Comparison of ENCODE assay signal across 1 cellular context in the genomic region with DNA sequence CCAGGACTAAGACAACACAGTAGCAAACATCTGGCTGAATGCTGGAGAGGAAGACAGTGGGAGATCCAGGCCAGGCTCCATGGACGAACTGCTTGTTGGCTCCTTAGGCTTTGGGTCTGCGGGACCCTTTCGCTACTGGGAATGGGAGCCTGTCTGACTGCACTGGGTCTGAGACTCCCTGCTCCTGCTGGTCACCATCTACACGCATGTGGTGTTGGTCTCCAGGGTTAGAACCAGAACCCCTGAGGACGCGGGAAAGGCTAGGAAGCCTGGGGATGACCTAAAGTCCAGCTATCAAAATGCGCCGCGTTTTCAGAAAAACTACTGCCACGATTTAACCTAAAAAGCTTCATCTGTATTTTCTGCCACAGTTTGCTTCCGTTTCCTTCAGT.
TF ChIP-seq lines count a peak whose summit lies in the region.

No MANE protein-coding gene starts in this region.

TF ChIP-seq in GM23338, 12 proteins besides CTCF, POLR2A, EP300 and RAD21 (continued from another document):
- TF ChIP-seq, protein P1, sequence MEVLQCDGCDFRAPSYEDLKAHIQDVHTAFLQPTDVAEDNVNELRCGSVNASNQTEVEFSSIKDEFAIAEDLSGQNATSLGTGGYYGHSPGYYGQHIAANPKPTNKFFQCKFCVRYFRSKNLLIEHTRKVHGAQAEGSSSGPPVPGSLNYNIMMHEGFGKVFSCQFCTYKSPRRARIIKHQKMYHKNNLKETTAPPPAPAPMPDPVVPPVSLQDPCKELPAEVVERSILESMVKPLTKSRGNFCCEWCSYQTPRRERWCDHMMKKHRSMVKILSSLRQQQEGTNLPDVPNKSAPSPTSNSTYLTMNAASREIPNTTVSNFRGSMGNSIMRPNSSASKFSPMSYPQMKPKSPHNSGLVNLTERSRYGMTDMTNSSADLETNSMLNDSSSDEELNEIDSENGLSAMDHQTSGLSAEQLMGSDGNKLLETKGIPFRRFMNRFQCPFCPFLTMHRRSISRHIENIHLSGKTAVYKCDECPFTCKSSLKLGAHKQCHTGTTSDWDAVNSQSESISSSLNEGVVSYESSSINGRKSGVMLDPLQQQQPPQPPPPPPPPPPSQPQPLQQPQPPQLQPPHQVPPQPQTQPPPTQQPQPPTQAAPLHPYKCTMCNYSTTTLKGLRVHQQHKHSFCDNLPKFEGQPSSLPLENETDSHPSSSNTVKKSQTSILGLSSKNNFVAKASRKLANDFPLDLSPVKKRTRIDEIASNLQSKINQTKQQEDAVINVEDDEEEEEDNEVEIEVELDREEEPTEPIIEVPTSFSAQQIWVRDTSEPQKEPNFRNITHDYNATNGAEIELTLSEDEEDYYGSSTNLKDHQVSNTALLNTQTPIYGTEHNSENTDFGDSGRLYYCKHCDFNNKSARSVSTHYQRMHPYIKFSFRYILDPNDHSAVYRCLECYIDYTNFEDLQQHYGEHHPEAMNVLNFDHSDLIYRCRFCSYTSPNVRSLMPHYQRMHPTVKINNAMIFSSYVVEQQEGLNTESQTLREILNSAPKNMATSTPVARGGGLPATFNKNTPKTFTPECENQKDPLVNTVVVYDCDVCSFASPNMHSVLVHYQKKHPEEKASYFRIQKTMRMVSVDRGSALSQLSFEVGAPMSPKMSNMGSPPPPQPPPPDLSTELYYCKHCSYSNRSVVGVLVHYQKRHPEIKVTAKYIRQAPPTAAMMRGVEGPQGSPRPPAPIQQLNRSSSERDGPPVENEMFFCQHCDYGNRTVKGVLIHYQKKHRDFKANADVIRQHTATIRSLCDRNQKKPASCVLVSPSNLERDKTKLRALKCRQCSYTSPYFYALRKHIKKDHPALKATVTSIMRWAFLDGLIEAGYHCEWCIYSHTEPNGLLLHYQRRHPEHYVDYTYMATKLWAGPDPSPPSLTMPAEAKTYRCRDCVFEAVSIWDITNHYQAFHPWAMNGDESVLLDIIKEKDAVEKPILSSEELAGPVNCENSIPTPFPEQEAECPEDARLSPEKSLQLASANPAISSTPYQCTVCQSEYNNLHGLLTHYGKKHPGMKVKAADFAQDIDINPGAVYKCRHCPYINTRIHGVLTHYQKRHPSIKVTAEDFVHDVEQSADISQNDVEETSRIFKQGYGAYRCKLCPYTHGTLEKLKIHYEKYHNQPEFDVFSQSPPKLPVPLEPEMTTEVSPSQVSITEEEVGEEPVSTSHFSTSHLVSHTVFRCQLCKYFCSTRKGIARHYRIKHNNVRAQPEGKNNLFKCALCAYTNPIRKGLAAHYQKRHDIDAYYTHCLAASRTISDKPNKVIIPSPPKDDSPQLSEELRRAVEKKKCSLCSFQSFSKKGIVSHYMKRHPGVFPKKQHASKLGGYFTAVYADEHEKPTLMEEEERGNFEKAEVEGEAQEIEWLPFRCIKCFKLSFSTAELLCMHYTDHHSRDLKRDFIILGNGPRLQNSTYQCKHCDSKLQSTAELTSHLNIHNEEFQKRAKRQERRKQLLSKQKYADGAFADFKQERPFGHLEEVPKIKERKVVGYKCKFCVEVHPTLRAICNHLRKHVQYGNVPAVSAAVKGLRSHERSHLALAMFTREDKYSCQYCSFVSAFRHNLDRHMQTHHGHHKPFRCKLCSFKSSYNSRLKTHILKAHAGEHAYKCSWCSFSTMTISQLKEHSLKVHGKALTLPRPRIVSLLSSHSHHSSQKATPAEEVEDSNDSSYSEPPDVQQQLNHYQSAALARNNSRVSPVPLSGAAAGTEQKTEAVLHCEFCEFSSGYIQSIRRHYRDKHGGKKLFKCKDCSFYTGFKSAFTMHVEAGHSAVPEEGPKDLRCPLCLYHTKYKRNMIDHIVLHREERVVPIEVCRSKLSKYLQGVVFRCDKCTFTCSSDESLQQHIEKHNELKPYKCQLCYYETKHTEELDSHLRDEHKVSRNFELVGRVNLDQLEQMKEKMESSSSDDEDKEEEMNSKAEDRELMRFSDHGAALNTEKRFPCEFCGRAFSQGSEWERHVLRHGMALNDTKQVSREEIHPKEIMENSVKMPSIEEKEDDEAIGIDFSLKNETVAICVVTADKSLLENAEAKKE (CRISPR knock-in tag; IDR thresholded peaks at IDR 0.05), result no peak
